ENCODE assay signal across 7 cellular contexts in genomic region chr7:87220026-87220733, GRCh38. TPM values are rescaled to one million over a fixed set of nuclear protein-coding genes. Genes with fewer than 3 reads are reported as not detected.
DNase-seq lines count a peak whose midpoint lies in the region; ATAC-seq and TF ChIP-seq lines count a peak whose summit lies in the region.

No MANE protein-coding gene starts in this region.

- 1% methylated on average over 28 of the region's 75 CpGs for WGBS in mammary epithelial cell (ENCODE audit: low coverage, missing lambda C conversion rate)
- 0 to 1% (median 0%) methylated on average over 45 to 75 of the region's 75 CpGs for WGBS in spleen, 5 donors

- no TSS peak for BruUV-seq in mammary epithelial cell (replicated peaks; lab: Mats Ljungman, UMichigan)

- in situ Hi-C loops in mammary epithelial cell (cut with MboI; ENCODE audit: low sequenced_read_pairs in 2 of 2) = loop anchor here in 1 of 2 donors (10.0 kb wide), 1 partner anchor 185 kb away; no protein-coding TSS in a partner anchor

- TF ChIP-seq POLR2A in spleen (IDR thresholded peaks at IDR 0.05) = peak; percentile 82 to 90 (median 88)

- H3K79me2 ChIP-seq in mammary epithelial cell (ENCODE audit: insufficient read depth, low read length) = peaks cover 46% of the 10 kb centered on the region

- no peaks in the 10 kb centered on the region for H4K20me1 ChIP-seq in mammary epithelial cell (ENCODE audit: insufficient read depth, low read length)

- H3K36me3 ChIP-seq in mammary epithelial cell (ENCODE audit: insufficient read depth, low read length) (peaks cover 3% of the 10 kb centered on the region), spleen (no peaks in the 10 kb centered on the region)

- H3K9me3 ChIP-seq in mammary epithelial cell (replicated peaks; ENCODE audit: insufficient read depth, low read length) (no peaks in the 10 kb centered on the region), spleen (no peaks in the 10 kb centered on the region)

- peak overlapping the region; percentile 94 for H3K9ac ChIP-seq in mammary epithelial cell (ENCODE audit: insufficient read depth, low read length)

- H3K4me3 ChIP-seq in mammary epithelial cell (replicated peaks in 1 of 3; ENCODE audit: insufficient read depth in 1 of 3, low read depth in 2 of 3, low read length in 3 of 3) = peak overlapping the region; percentile 73 to 97 (median 97)
- H3K4me3 ChIP-seq in spleen = peak overlapping the region; percentile 67 to 98 (median 94)

- H2AFZ ChIP-seq in mammary epithelial cell (ENCODE audit: low read depth, low read length) = peak overlapping the region; percentile 96

- dilution Hi-C loops in mammary epithelial cell (cut with HindIII; ENCODE audit: low sequenced_read_pairs) = no loop called here

- H3K4me2 ChIP-seq in mammary epithelial cell (ENCODE audit: insufficient read depth, low read depth, low read length) = peak overlapping the region; percentile 88

- CTCF ChIA-PET in mammary epithelial cell (lab: Charles Lee; ENCODE audit: low non-redundant PET) = interaction anchor here (0.7 to 0.8 kb wide), 2 partner anchors 129 to 596 kb away, joined by 5 to 6 read pairs; no protein-coding TSS in a partner anchor

- H3K27me3 ChIP-seq in mammary epithelial cell (ENCODE audit: insufficient read depth, low read length) = no peaks in the 10 kb centered on the region
- H3K27me3 ChIP-seq in spleen (replicated peaks in 1 of 7) = peaks cover 0 to 25% (median 0%) of the 10 kb centered on the region in 7 donors

- TF ChIP-seq CTCF in VCaP (conservative IDR thresholded peaks at IDR 0.05) (peak; percentile 12; the same call in 1 of the 2 replicates), mammary epithelial cell (conservative IDR thresholded peaks at IDR 0.05 in 1 of 2, IDR thresholded peaks at IDR 0.05 in 1 of 2; ENCODE audit: extremely low read depth in 1 of 2, insufficient read depth in 1 of 2, low read depth in 1 of 2, low read length in 2 of 2) (no peak), spleen (IDR thresholded peaks at IDR 0.05 in 8 of 11, conservative IDR thresholded peaks at IDR 0.05 in 3 of 11) (peak in 2 of 11 experiments; percentile 4 to 8)

- peak; percentile 14 for ATAC-seq in GM18508 (IDR thresholded peaks at IDR 0.05; ENCODE audit: insufficient read depth, unreplicated experiment)
- ATAC-seq in HG02884 (IDR thresholded peaks at IDR 0.05; ENCODE audit: unreplicated experiment) = peak; percentile 25

- peak; percentile 65 for DNase-seq in NCI-H1694 treated with DMSO at 0.1 percent for 48 hours (lab: John Stamatoyannopoulos, UW)
- peak; percentile 83 for DNase-seq in mammary epithelial cell
- peak; percentile 69 for DNase-seq in inferior parietal cortex (ENCODE audit: extremely low spot score)
- peak; percentile 96 for DNase-seq in spleen

- peaks cover 23% of the 10 kb centered on the region for H3K4me1 ChIP-seq in mammary epithelial cell (ENCODE audit: insufficient read depth, low read length)
- H3K4me1 ChIP-seq in spleen = peaks cover 6 to 53% (median 47%) of the 10 kb centered on the region in 6 donors

- peak overlapping the region; percentile 64; the same call in 1 of the 2 replicates for H3K27ac ChIP-seq in VCaP
- peak overlapping the region; percentile 69 for H3K27ac ChIP-seq in mammary epithelial cell (ENCODE audit: insufficient read depth, low read depth, low read length)
- H3K27ac ChIP-seq in spleen = peak overlapping the region; percentile 80 to 98 (median 92)

- intact Hi-C loops in mammary epithelial cell (cut with micrococcal nuclease) = no loop called here
- intact Hi-C loops in spleen (cut with DNase I; ENCODE audit: low total_unique reads) = loop anchor here (5.0 to 10.0 kb wide), 2 partner anchors 73 to 165 kb away; partner anchors contain the start of gene ELAPOR2

RNA-seq across cellular contexts. Expression of gene TMEM243, which starts 0.6 kb away (rescaled TPM):
- 10 to 100 TPM; 11.0 to 19.5 TPM for total RNA-seq in mammary epithelial cell
- polyA plus RNA-seq in mammary epithelial cell = 18.3 TPM
- polyA minus RNA-seq in mammary epithelial cell = not detected
- total RNA-seq in spleen = 100 to 1,000 TPM in 1 of 7 donors, 10 to 100 TPM in 6; 45.4 to 144 (median 57.2) TPM
- 100 to 1,000 TPM in 1 of 3 donors, 10 to 100 TPM in 2; 80.4 to 106 (median 95.0) TPM for polyA plus RNA-seq in spleen

Comparison
In these comparisons a context has a peak if more than half of its experiments do, and no peak if none do; other contexts are left out.
1. Peak in every context shown above with its lines: DNase-seq, ATAC-seq, H3K4me3 ChIP-seq and H3K27ac ChIP-seq.